11 cellular contexts compared by ENCODE assay signal in genomic region chr22:42202669-42203068, GRCh38.
DNase-seq lines count a peak whose midpoint lies in the region; ATAC-seq and TF ChIP-seq lines count a peak whose summit lies in the region.
"Had no signal": no experiment of that assay in that cellular context is flagged by ENCODE, and none has a peak within 500 bp of the region (broad histone marks: within the 10 kb centered on the region; RNA-seq: fewer than 3 reads in every experiment).

No MANE protein-coding gene starts in this region.

- H3K9me3 Mint-ChIP-seq in activated CD8-positive, alpha-beta T cell treated with anti-CD3 and anti-CD28 coated beads, Interleukin-2, amount 10 ng/mL, durations not matched to agents 7 days and 5 days (ENCODE audit: insufficient read depth) = no peaks in the 10 kb centered on the region
- H3K9me3 Mint-ChIP-seq in central memory CD8-positive, alpha-beta T cell = no peaks in the 10 kb centered on the region
- H3K9me3 Mint-ChIP-seq: IgD-negative memory B cell; stimulated activated naive B cell treated with anti-CD40 and anti-IgM and Interleukin-4, amounts not matched to agents 10 μg/mL and 1 μg/mL and 100 μg/mL, for 72 hours had no signal

- H3K9me3 ChIP-seq in IMR-90 (ENCODE audit: control insufficient read depth, insufficient read depth, low read length) (no peaks in the 10 kb centered on the region), aorta (ENCODE audit: control insufficient read depth, low read length) (no peaks in the 10 kb centered on the region)
- H3K9me3 ChIP-seq: lower lobe of right lung had no signal

- POLR2A ChIA-PET in IMR-90 (lab: Charles Lee; ENCODE audit: unreplicated experiment) = interaction anchor here (0.6 kb wide), 1 partner anchor 67 kb away, joined by 3 read pairs; no protein-coding TSS in a partner anchor
- POLR2A ChIA-PET in activated CD8-positive, alpha-beta T cell treated with anti-CD3 and anti-CD28 coated beads, Interleukin-2, amount 10 ng/mL, durations not matched to agents 7 days and 5 days (lab: Charles Lee) = interaction anchor here (0.7 to 1.8 kb wide), 3 partner anchors 12 to 422 kb away, joined by 3 to 5 read pairs (median 3); no protein-coding TSS in a partner anchor
- POLR2A ChIA-PET in RWPE1 (lab: Yijun Ruan, JAX; ENCODE audit: low non-redundant PET) = no interaction called here

- H4K20me1 ChIP-seq in IMR-90 (ENCODE audit: insufficient read depth, low read length) = peaks cover 42% of the 10 kb centered on the region

- H3K9me1 ChIP-seq in IMR-90 (ENCODE audit: insufficient read depth, low read length) = peaks cover 10% of the 10 kb centered on the region; the same call in 1 of the 2 replicates

- no peak overlapping the region for H4K91ac ChIP-seq in IMR-90 (ENCODE audit: insufficient read depth, low read depth, low read length)

- no peak overlapping the region for H2BK20ac ChIP-seq in IMR-90 (ENCODE audit: low read depth, low read length)

- no peak overlapping the region for H3K23ac ChIP-seq in IMR-90 (ENCODE audit: low read depth, low read length)

- CTCF ChIA-PET in IMR-90 (lab: Yijun Ruan, JAX) (no interaction called here), RWPE1 (lab: Yijun Ruan, JAX) (no interaction called here)
- CTCF ChIA-PET in activated CD8-positive, alpha-beta T cell treated with anti-CD3 and anti-CD28 coated beads, Interleukin-2, amount 10 ng/mL, durations not matched to agents 7 days and 5 days (lab: Charles Lee) = interaction anchor here (0.9 to 1.6 kb wide), 9 partner anchors 10 to 271 kb away, joined by 3 to 12 read pairs (median 4); partner anchors contain the start of gene NDUFA6

- no peak overlapping the region for H2BK120ac ChIP-seq in IMR-90 (ENCODE audit: low read depth, low read length)

- no peak overlapping the region for H3K4me2 ChIP-seq in IMR-90 (ENCODE audit: low read depth, low read length)

- no TSS peak for BruUV-seq in IMR-90 (replicated peaks; lab: Mats Ljungman, UMichigan)

- in situ Hi-C loops in IMR-90 (cut with MboI; ENCODE audit: low sequenced_read_pairs) = no loop called here

- TF ChIP-seq CTCF in IMR-90 (conservative IDR thresholded peaks at IDR 0.05; ENCODE audit: low read depth, low read length) (no peak), RWPE1 (conservative IDR thresholded peaks at IDR 0.05; ENCODE audit: low read depth) (no peak)

- no peak overlapping the region for H3K4ac ChIP-seq in IMR-90 (ENCODE audit: low read depth, low read length)

- no peak overlapping the region for H3K14ac ChIP-seq in IMR-90 (replicated peaks; ENCODE audit: low read depth, low read length)

- H4K8ac ChIP-seq in IMR-90 (ENCODE audit: low read depth in 2 of 2, low read length in 2 of 2) = no peak overlapping the region

- peaks cover 4% of the 10 kb centered on the region for H3K36me3 ChIP-seq in IMR-90 (ENCODE audit: control insufficient read depth, insufficient read depth, low read length)
- H3K36me3 ChIP-seq in aorta (ENCODE audit: control insufficient read depth in 1 of 2, insufficient read depth in 2 of 2, low read length in 1 of 2) = no peaks in the 10 kb centered on the region

- DNase-seq in IMR-90 (peak; percentile 67), NCI-H1436 (lab: John Stamatoyannopoulos, UW) (no peak), RWPE1 (ENCODE audit: low spot score) (no peak), DMS114 treated with DMSO at 0.1 percent for 48 hours (lab: John Stamatoyannopoulos, UW; ENCODE audit: unreplicated experiment) (no peak), aorta (no peak)
- DNase-seq in activated CD8-positive, alpha-beta T cell treated with anti-CD3 and anti-CD28 coated beads, Interleukin-2, amount 10 ng/mL, durations not matched to agents 7 days and 5 days = peak; percentile 65
- peak in 1 of 2 donors; percentile 30 for DNase-seq in central memory CD8-positive, alpha-beta T cell (ENCODE audit: low spot score in 2 of 2)
- DNase-seq in stimulated activated CD4-positive, alpha-beta T cell treated with anti-CD3 and anti-CD28 coated beads, Interleukin-4, amount 100 ng/mL, for 24 hours = peak; percentile 59
- DNase-seq: lower lobe of right lung; stimulated activated naive B cell treated with anti-CD40 and anti-IgM and Interleukin-4, amounts not matched to agents 10 μg/mL and 1 μg/mL and 100 μg/mL, for 72 hours had no signal

- H3K4me3 ChIP-seq in IMR-90 (ENCODE audit: insufficient read depth, low read depth, low read length) = no peak overlapping the region
- H3K4me3 ChIP-seq in aorta (ENCODE audit: low read length in 2 of 2) = no peak overlapping the region
- H3K4me3 ChIP-seq: lower lobe of right lung had no signal

- H3K79me1 ChIP-seq in IMR-90 (ENCODE audit: low read depth in 1 of 2, low read length in 2 of 2) = peaks cover 41 to 68% of the 10 kb centered on the region in 2 experiments

- no peak overlapping the region for H3K9ac ChIP-seq in IMR-90 (ENCODE audit: low read depth, low read length)

- H3K36me3 Mint-ChIP-seq in activated CD8-positive, alpha-beta T cell treated with anti-CD3 and anti-CD28 coated beads, Interleukin-2, amount 10 ng/mL, durations not matched to agents 7 days and 5 days (ENCODE audit: low read depth) = peaks cover 36% of the 10 kb centered on the region
- peaks cover 14% of the 10 kb centered on the region for H3K36me3 Mint-ChIP-seq in central memory CD8-positive, alpha-beta T cell (ENCODE audit: insufficient read depth)

- no peaks in the 10 kb centered on the region for H3K27me3 ChIP-seq in IMR-90 (ENCODE audit: control insufficient read depth, insufficient read depth, low read length)
- no peaks in the 10 kb centered on the region for H3K27me3 ChIP-seq in aorta (ENCODE audit: control insufficient read depth in 1 of 2, insufficient read depth in 2 of 2, low read length in 1 of 2)

- peak overlapping the region; percentile 61 for H3K4me3 Mint-ChIP-seq in activated CD8-positive, alpha-beta T cell treated with anti-CD3 and anti-CD28 coated beads, Interleukin-2, amount 10 ng/mL, durations not matched to agents 7 days and 5 days
- H3K4me3 Mint-ChIP-seq in central memory CD8-positive, alpha-beta T cell = peak overlapping the region; percentile 82
- H3K4me3 Mint-ChIP-seq: stimulated activated naive B cell treated with anti-CD40 and anti-IgM and Interleukin-4, amounts not matched to agents 10 μg/mL and 1 μg/mL and 100 μg/mL, for 72 hours had no signal

- H4K5ac ChIP-seq in IMR-90 (ENCODE audit: low read depth, low read length) = no peak overlapping the region

- H3K4me1 ChIP-seq in IMR-90 (ENCODE audit: control insufficient read depth, insufficient read depth, low read length) (no peaks in the 10 kb centered on the region), aorta (ENCODE audit: control insufficient read depth in 1 of 2, insufficient read depth in 2 of 2, low read length in 2 of 2) (no peaks in the 10 kb centered on the region)
- H3K4me1 ChIP-seq: lower lobe of right lung had no signal

- H3K4me1 Mint-ChIP-seq in activated CD8-positive, alpha-beta T cell treated with anti-CD3 and anti-CD28 coated beads, Interleukin-2, amount 10 ng/mL, durations not matched to agents 7 days and 5 days (ENCODE audit: low read depth) = peaks cover 38% of the 10 kb centered on the region
- H3K4me1 Mint-ChIP-seq in central memory CD8-positive, alpha-beta T cell = peaks cover 53% of the 10 kb centered on the region

- ATAC-seq in IMR-90 (ENCODE audit: low read depth) (peak; percentile 75; the same call in 1 of the 2 replicates), aorta (ENCODE audit: low FRiP score) (no peak)
- peak; percentile 88 for ATAC-seq in activated CD8-positive, alpha-beta T cell treated with anti-CD3 and anti-CD28 coated beads, Interleukin-2, amount 10 ng/mL, durations not matched to agents 7 days and 5 days
- ATAC-seq in central memory CD8-positive, alpha-beta T cell (replicated peaks; ENCODE audit: extremely low read depth, poor library complexity, severe bottlenecking) = peak; percentile 72
- ATAC-seq: lower lobe of right lung had no signal

- intact Hi-C loops in IMR-90 (cut with micrococcal nuclease) (loop anchor here (2.0 kb wide), 1 partner anchor 22 kb away; no protein-coding TSS in a partner anchor), aorta (cut with DNase I) (no loop called here)

- TF ChIP-seq POLR2A in IMR-90 (IDR thresholded peaks at IDR 0.05; ENCODE audit: low read depth, low read length) = no peak

- H3K27ac Mint-ChIP-seq in activated CD8-positive, alpha-beta T cell treated with anti-CD3 and anti-CD28 coated beads, Interleukin-2, amount 10 ng/mL, durations not matched to agents 7 days and 5 days = peak overlapping the region; percentile 77
- H3K27ac Mint-ChIP-seq in central memory CD8-positive, alpha-beta T cell (ENCODE audit: low read depth) = peak overlapping the region; percentile 90

- H2AK9ac ChIP-seq in IMR-90 (replicated peaks; ENCODE audit: low read depth, low read length, poor library complexity) = no peak overlapping the region

- H2AFZ ChIP-seq in IMR-90 (replicated peaks; ENCODE audit: low read length, poor library complexity) = no peak overlapping the region

- no peak overlapping the region for H3K56ac ChIP-seq in IMR-90 (ENCODE audit: extremely low read depth, insufficient read depth, low read length)

- H2BK15ac ChIP-seq in IMR-90 (ENCODE audit: low read depth, low read length) = no peak overlapping the region

- WGBS in IMR-90 (ENCODE audit: extremely low coverage in 2 of 2, insufficient read length in 1 of 2), 2 experiments = 97% methylated on average over 4 of the region's 6 CpGs; no CpG with 5 or more reads in 1 of the 2 experiments
- WGBS in aorta, 2 donors = 90 to 93% methylated on average over 6 of the region's 6 CpGs

- no peaks in the 10 kb centered on the region for H3K27me3 Mint-ChIP-seq in activated CD8-positive, alpha-beta T cell treated with anti-CD3 and anti-CD28 coated beads, Interleukin-2, amount 10 ng/mL, durations not matched to agents 7 days and 5 days (ENCODE audit: low read depth)
- no peaks in the 10 kb centered on the region for H3K27me3 Mint-ChIP-seq in central memory CD8-positive, alpha-beta T cell
- H3K27me3 Mint-ChIP-seq: IgD-negative memory B cell; stimulated activated naive B cell treated with anti-CD40 and anti-IgM and Interleukin-4, amounts not matched to agents 10 μg/mL and 1 μg/mL and 100 μg/mL, for 72 hours had no signal

- H2BK5ac ChIP-seq in IMR-90 (ENCODE audit: low read depth, low read length, poor library complexity, severe bottlenecking) = no peak overlapping the region

- dilution Hi-C loops in IMR-90 (cut with HindIII; ENCODE audit: low sequenced_read_pairs, unreplicated experiment) = no loop called here

- no peak for TF ChIP-seq RAD21 in IMR-90 (IDR thresholded peaks at IDR 0.05; ENCODE audit: low read length)

- no peak overlapping the region for H3K18ac ChIP-seq in IMR-90 (ENCODE audit: low read depth, low read length)

- no peak overlapping the region for H2AK5ac ChIP-seq in IMR-90 (ENCODE audit: low read depth, low read length)

- H3K27ac ChIP-seq in IMR-90 (ENCODE audit: insufficient read depth, low read length) = no peak overlapping the region
- no peak overlapping the region for H3K27ac ChIP-seq in RWPE1
- no peak overlapping the region for H3K27ac ChIP-seq in aorta (ENCODE audit: low read depth in 1 of 2, low read length in 2 of 2)
- H3K27ac ChIP-seq: lower lobe of right lung had no signal

TF ChIP-seq in IMR-90, 13 proteins besides CTCF, POLR2A, EP300 and RAD21 (continues in another document):
- TF ChIP-seq MAZ (IDR thresholded peaks at IDR 0.05; ENCODE audit: borderline replicate concordance, low read depth, low read length) (no peak), RFX5 (IDR thresholded peaks at IDR 0.05; ENCODE audit: low read depth, low read length) (no peak), BHLHE40 (IDR thresholded peaks at IDR 0.05; ENCODE audit: low read depth, low read length) (no peak), MAFK (IDR thresholded peaks at IDR 0.05; ENCODE audit: low read depth, low read length) (no peak)

Comparison
In these comparisons a context has a peak if more than half of its experiments do, and no peak if none do; other contexts are left out.
1. DNase-seq: peak in IMR-90 (single experiment), activated CD8-positive, alpha-beta T cell treated with anti-CD3 and anti-CD28 coated beads, Interleukin-2, amount 10 ng/mL, durations not matched to agents 7 days and 5 days (single experiment) and stimulated activated CD4-positive, alpha-beta T cell treated with anti-CD3 and anti-CD28 coated beads, Interleukin-4, amount 100 ng/mL, for 24 hours (single experiment); none in NCI-H1436 (single experiment), RWPE1 (single experiment), DMS114 treated with DMSO at 0.1 percent for 48 hours (single experiment) and aorta (0 of 2).